In genomic region chr19:35557539-35558399, GRCh38 we compare ENCODE assay signal across 8 cellular contexts. TPM values are rescaled to one million over a fixed set of nuclear protein-coding genes. Genes with fewer than 3 reads are reported as not detected.
DNase-seq lines count a peak whose midpoint lies in the region; ATAC-seq lines count a peak whose summit lies in the region.

No MANE protein-coding gene starts in this region.

- no peak overlapping the region for H3K27ac Mint-ChIP-seq in central memory CD8-positive, alpha-beta T cell (ENCODE audit: low read depth)

- ATAC-seq in central memory CD8-positive, alpha-beta T cell (replicated peaks; ENCODE audit: extremely low read depth, poor library complexity, severe bottlenecking), result no peak
- peak; percentile 47 for ATAC-seq in left lobe of liver

- DNase-seq in activated gamma-delta T cell treated with Interleukin-2 at 50 U/mL for 16 hours (peak; percentile 26), activated gamma-delta T cell (lab: John Stamatoyannopoulos, UW) (no peak), T-helper 22 cell (ENCODE audit: low read depth) (peak; percentile 29), left lobe of liver (ENCODE audit: low spot score) (no peak), KG1 (lab: John Stamatoyannopoulos, UW) (no peak), NCI-H2107 (lab: John Stamatoyannopoulos, UW) (no peak)
- DNase-seq in central memory CD8-positive, alpha-beta T cell (ENCODE audit: low spot score in 2 of 2), result no peak
- DNase-seq in stimulated activated CD4-positive, alpha-beta T cell treated with anti-CD3 and anti-CD28 coated beads, TNF-alpha, amount 100 ng/mL, for 4 hours (ENCODE audit: low read depth in 3 of 3), result peak in 2 of 3 experiments; percentile 37 to 48

- H3K36me3 Mint-ChIP-seq in central memory CD8-positive, alpha-beta T cell (ENCODE audit: insufficient read depth), result peaks cover 2% of the 10 kb centered on the region

- H3K4me3 Mint-ChIP-seq in central memory CD8-positive, alpha-beta T cell, result peak overlapping the region; percentile 58

- peaks cover 38% of the 10 kb centered on the region for H3K27me3 Mint-ChIP-seq in central memory CD8-positive, alpha-beta T cell

- H3K4me1 Mint-ChIP-seq in central memory CD8-positive, alpha-beta T cell, result peaks cover 5% of the 10 kb centered on the region

- no peaks in the 10 kb centered on the region for H3K9me3 Mint-ChIP-seq in central memory CD8-positive, alpha-beta T cell

RNA-seq across cellular contexts. Expression of gene ATP4A, which starts 5.7 kb away (rescaled TPM):
- not detected for total RNA-seq in left lobe of liver

RNA-seq across cellular contexts. Expression of gene TMEM147, which starts 12.3 kb away (rescaled TPM):
- 26.6 TPM for total RNA-seq in left lobe of liver

RNA-seq across cellular contexts. Expression of gene GAPDHS, which starts 24.5 kb away (rescaled TPM):
- total RNA-seq in left lobe of liver, result not detected

RNA-seq across cellular contexts. Expression of gene PMIS2, which starts 28.2 kb away (rescaled TPM):
- not detected for total RNA-seq in left lobe of liver

RNA-seq across cellular contexts. Expression of gene SBSN, which starts 29.7 kb away (rescaled TPM):
- not detected for total RNA-seq in left lobe of liver

Comparison
In these comparisons a context has a peak if more than half of its experiments do, and no peak if none do; other contexts are left out.
1. DNase-seq: peak in activated gamma-delta T cell treated with Interleukin-2 at 50 U/mL for 16 hours (single experiment), T-helper 22 cell (single experiment) and stimulated activated CD4-positive, alpha-beta T cell treated with anti-CD3 and anti-CD28 coated beads, TNF-alpha, amount 100 ng/mL, for 4 hours (2 of 3); none in activated gamma-delta T cell (single experiment), central memory CD8-positive, alpha-beta T cell (0 of 2), left lobe of liver (single experiment), KG1 (single experiment) and NCI-H2107 (single experiment).